ENCODE assay signal across 8 cellular contexts in the genomic region with DNA sequence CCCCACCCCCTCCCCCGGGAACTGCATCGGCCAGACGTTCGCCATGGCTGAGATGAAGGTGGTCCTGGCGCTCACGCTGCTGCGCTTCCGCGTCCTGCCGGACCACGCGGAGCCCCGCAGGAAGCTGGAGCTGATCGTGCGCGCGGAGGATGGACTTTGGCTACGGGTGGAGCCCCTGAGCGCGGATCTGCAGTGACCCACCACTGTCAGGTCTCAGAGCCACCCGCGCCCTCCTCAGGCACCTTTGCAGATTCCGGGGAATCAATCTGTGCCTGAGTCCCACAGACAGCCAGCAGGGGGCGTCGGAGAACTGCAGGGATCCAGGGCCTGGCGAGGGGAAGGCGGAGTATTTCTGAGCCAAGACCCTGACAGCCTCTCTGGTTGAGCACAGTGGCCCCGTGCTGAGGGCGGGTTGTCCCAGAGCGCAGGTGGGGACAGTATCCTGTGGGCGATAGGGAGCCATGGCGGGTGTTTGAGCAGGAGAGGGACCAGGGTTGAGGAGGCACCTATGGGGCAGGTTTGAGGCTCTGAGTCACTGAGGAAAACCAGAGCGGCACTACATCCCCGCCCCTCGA. TPM values are rescaled to one million over a fixed set of nuclear protein-coding genes. Genes with fewer than 3 reads are reported as not detected.
DNase-seq lines count a peak whose midpoint lies in the region; ATAC-seq and TF ChIP-seq lines count a peak whose summit lies in the region.

No MANE protein-coding gene starts in this region.

- POLR2A ChIA-PET in HEK293 (lab: Yijun Ruan, JAX): no interaction called here

- H3K36me3 ChIP-seq in BE2C (no peaks in the 10 kb centered on the region), HEK293 (ENCODE audit: control insufficient read depth in 2 of 2, insufficient read depth in 1 of 2, low read length in 2 of 2) (no peaks in the 10 kb centered on the region)

- H3K36me3 Mint-ChIP-seq in activated T-cell treated with anti-CD3 and anti-CD28 coated beads, Interleukin-2, amount 50 U/mL, for 24 hours (ENCODE audit: low read depth): no peaks in the 10 kb centered on the region
- H3K36me3 Mint-ChIP-seq in nephron progenitor cell (ENCODE audit: low read depth): no peaks in the 10 kb centered on the region

- H3K9me3 ChIP-seq in BE2C (no peaks in the 10 kb centered on the region), HEK293 (ENCODE audit: control insufficient read depth, insufficient read depth, low read depth, low read length) (no peaks in the 10 kb centered on the region)

- H3K4me3 ChIP-seq in BE2C (ENCODE audit: low read depth, low read length) (peak overlapping the region; percentile 19; the same call in 1 of the 2 replicates), HEK293 (ENCODE audit: low read depth, low read length) (peak overlapping the region; percentile 28)

- H3K27me3 Mint-ChIP-seq in activated T-cell treated with anti-CD3 and anti-CD28 coated beads, Interleukin-2, amount 50 U/mL, for 24 hours: peaks cover 28% of the 10 kb centered on the region
- H3K27me3 Mint-ChIP-seq in nephron progenitor cell (ENCODE audit: low read depth, poor library complexity): peaks cover 3% of the 10 kb centered on the region

- H3K4me1 Mint-ChIP-seq in activated T-cell treated with anti-CD3 and anti-CD28 coated beads, Interleukin-2, amount 50 U/mL, for 24 hours (ENCODE audit: low read depth): peaks cover 3% of the 10 kb centered on the region
- no peaks in the 10 kb centered on the region for H3K4me1 Mint-ChIP-seq in nephron progenitor cell

- DNase-seq in BE2C (peak; percentile 89), fibroblast of gingiva (ENCODE audit: low read depth) (peak; percentile 16), nephron progenitor cell (peak; percentile 72)
- DNase-seq in activated T-cell treated with anti-CD3 and anti-CD28 coated beads, Interleukin-2, amount 50 U/mL, for 24 hours: peak; percentile 90
- DNase-seq in stimulated activated naive CD8-positive, alpha-beta T cell treated with anti-CD3 and anti-CD28 coated beads, Interleukin-15, Interleukin-2, amounts not matched to agents 100 U/mL and 50 U/mL, for 24 hours: peak; percentile 92

- no peaks in the 10 kb centered on the region for H3K9me3 Mint-ChIP-seq in activated T-cell treated with anti-CD3 and anti-CD28 coated beads, Interleukin-2, amount 50 U/mL, for 24 hours
- H3K9me3 Mint-ChIP-seq in nephron progenitor cell: peaks cover 75% of the 10 kb centered on the region

- H3K27ac Mint-ChIP-seq in activated T-cell treated with anti-CD3 and anti-CD28 coated beads, Interleukin-2, amount 50 U/mL, for 24 hours: no peak overlapping the region
- no peak overlapping the region for H3K27ac Mint-ChIP-seq in nephron progenitor cell

- TF ChIP-seq CTCF in BE2C (IDR thresholded peaks at IDR 0.05; ENCODE audit: low read depth, low read length) (peak; percentile 93), HEK293 (tag by site-specific recombination; IDR thresholded peaks at IDR 0.05) (peak; percentile 98), nephron progenitor cell (IDR thresholded peaks at IDR 0.05) (peak; percentile 41)

- H3K4me3 Mint-ChIP-seq in activated T-cell treated with anti-CD3 and anti-CD28 coated beads, Interleukin-2, amount 50 U/mL, for 24 hours: peak overlapping the region; percentile 56
- no peak overlapping the region for H3K4me3 Mint-ChIP-seq in nephron progenitor cell

- CTCF ChIA-PET in HEK293 (lab: Yijun Ruan, JAX): interaction anchor here (0.6 to 0.7 kb wide), 5 partner anchors 21 to 298 kb away, joined by 3 to 5 read pairs (median 3); no protein-coding TSS in a partner anchor

- H3K4me1 ChIP-seq in BE2C (no peaks in the 10 kb centered on the region), HEK293 (ENCODE audit: control insufficient read depth, insufficient read depth, low read length) (no peaks in the 10 kb centered on the region)

- H3K27ac ChIP-seq in HEK293 (ENCODE audit: extremely low read depth, low read depth, low read length): no peak overlapping the region

- H3K27me3 ChIP-seq in BE2C: peaks cover 26% of the 10 kb centered on the region

- ATAC-seq in stimulated activated naive CD8-positive, alpha-beta T cell treated with anti-CD3 and anti-CD28 coated beads, Interleukin-15, Interleukin-2, amounts not matched to agents 100 U/mL and 50 U/mL, for 24 hours: peak; percentile 88
- no peak for ATAC-seq in GM18907 (IDR thresholded peaks at IDR 0.05; ENCODE audit: unreplicated experiment)

TF ChIP-seq in HEK293, 187 proteins besides CTCF, POLR2A, EP300 and RAD21 (continues in another document):
- TF ChIP-seq ZNF660 (tag by site-specific recombination; IDR thresholded peaks at IDR 0.05) (peak; percentile 96), SP3 (tag by site-specific recombination; IDR thresholded peaks at IDR 0.05) (0 out of 2 replicates have a peak, but pooled peaks have one; percentile 21), GFI1B (tag by site-specific recombination; IDR thresholded peaks at IDR 0.05) (peak; percentile 85), ZNF600 (tag by site-specific recombination; IDR thresholded peaks at IDR 0.05) (0 out of 2 replicates have a peak, but pooled peaks have one; percentile 11), YY2 (tag by site-specific recombination; IDR thresholded peaks at IDR 0.05) (0 out of 2 replicates have a peak, but pooled peaks have one; percentile 38), ZBTB20 (tag by site-specific recombination; IDR thresholded peaks at IDR 0.05) (peak; percentile 89), ZBTB48 (tag by site-specific recombination; IDR thresholded peaks at IDR 0.05) (peak; percentile 36; the same call in 1 of the 2 replicates), ZNF549 (tag by site-specific recombination; IDR thresholded peaks at IDR 0.05) (no peak), SP7 (tag by site-specific recombination; IDR thresholded peaks at IDR 0.05) (0 out of 2 replicates have a peak, but pooled peaks have one; percentile 21), ZNF654 (tag by site-specific recombination; IDR thresholded peaks at IDR 0.05; ENCODE audit: low read depth) (peak; percentile 88)
- TF ChIP-seq, protein P1, sequence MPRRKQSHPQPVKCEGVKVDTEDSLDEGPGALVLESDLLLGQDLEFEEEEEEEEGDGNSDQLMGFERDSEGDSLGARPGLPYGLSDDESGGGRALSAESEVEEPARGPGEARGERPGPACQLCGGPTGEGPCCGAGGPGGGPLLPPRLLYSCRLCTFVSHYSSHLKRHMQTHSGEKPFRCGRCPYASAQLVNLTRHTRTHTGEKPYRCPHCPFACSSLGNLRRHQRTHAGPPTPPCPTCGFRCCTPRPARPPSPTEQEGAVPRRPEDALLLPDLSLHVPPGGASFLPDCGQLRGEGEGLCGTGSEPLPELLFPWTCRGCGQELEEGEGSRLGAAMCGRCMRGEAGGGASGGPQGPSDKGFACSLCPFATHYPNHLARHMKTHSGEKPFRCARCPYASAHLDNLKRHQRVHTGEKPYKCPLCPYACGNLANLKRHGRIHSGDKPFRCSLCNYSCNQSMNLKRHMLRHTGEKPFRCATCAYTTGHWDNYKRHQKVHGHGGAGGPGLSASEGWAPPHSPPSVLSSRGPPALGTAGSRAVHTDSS (tag by site-specific recombination; IDR thresholded peaks at IDR 0.05): no peak

TF ChIP-seq in PFSK-1, 5 proteins besides CTCF, POLR2A, EP300 and RAD21:
- TF ChIP-seq, protein P2, sequence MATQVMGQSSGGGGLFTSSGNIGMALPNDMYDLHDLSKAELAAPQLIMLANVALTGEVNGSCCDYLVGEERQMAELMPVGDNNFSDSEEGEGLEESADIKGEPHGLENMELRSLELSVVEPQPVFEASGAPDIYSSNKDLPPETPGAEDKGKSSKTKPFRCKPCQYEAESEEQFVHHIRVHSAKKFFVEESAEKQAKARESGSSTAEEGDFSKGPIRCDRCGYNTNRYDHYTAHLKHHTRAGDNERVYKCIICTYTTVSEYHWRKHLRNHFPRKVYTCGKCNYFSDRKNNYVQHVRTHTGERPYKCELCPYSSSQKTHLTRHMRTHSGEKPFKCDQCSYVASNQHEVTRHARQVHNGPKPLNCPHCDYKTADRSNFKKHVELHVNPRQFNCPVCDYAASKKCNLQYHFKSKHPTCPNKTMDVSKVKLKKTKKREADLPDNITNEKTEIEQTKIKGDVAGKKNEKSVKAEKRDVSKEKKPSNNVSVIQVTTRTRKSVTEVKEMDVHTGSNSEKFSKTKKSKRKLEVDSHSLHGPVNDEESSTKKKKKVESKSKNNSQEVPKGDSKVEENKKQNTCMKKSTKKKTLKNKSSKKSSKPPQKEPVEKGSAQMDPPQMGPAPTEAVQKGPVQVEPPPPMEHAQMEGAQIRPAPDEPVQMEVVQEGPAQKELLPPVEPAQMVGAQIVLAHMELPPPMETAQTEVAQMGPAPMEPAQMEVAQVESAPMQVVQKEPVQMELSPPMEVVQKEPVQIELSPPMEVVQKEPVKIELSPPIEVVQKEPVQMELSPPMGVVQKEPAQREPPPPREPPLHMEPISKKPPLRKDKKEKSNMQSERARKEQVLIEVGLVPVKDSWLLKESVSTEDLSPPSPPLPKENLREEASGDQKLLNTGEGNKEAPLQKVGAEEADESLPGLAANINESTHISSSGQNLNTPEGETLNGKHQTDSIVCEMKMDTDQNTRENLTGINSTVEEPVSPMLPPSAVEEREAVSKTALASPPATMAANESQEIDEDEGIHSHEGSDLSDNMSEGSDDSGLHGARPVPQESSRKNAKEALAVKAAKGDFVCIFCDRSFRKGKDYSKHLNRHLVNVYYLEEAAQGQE (IDR thresholded peaks at IDR 0.05; ENCODE audit: insufficient read depth in 1 of 2, low read depth in 2 of 2, low read length in 2 of 2): 0 out of 4 replicates have a peak, but pooled peaks have one; percentile 13 to 42
- peak; percentile 10 for TF ChIP-seq FOXP2 (optimal IDR thresholded peaks at IDR 0.05; ENCODE audit: borderline replicate concordance, extremely low read depth, extremely low read length, insufficient read depth)
- no peak for TF ChIP-seq TAF1 (IDR thresholded peaks at IDR 0.05; ENCODE audit: borderline replicate concordance, insufficient read depth, low read length)

RNA-seq across cellular contexts. Expression of a gene that starts 30.4 kb away (rescaled TPM):
- 5.4 TPM for polyA plus RNA-seq in BE2C (2012; ENCODE audit: insufficient read depth, insufficient read length, low read depth)
- not detected for polyA plus RNA-seq in PFSK-1 (2012; ENCODE audit: insufficient read length, low read depth)

RNA-seq across cellular contexts. Expression of a gene that starts 56.1 kb away (rescaled TPM):
- polyA plus RNA-seq in BE2C (2012; ENCODE audit: insufficient read depth, insufficient read length, low read depth): not detected
- polyA plus RNA-seq in PFSK-1 (2012; ENCODE audit: insufficient read length, low read depth): not detected

Comparison
In these comparisons a context has a peak if more than half of its experiments do, and no peak if none do; other contexts are left out.
1. DNase-seq: peak in every context shown above with its lines; median percentile 92 in stimulated activated naive CD8-positive, alpha-beta T cell treated with anti-CD3 and anti-CD28 coated beads, Interleukin-15, Interleukin-2, amounts not matched to agents 100 U/mL and 50 U/mL, for 24 hours; 90 in activated T-cell treated with anti-CD3 and anti-CD28 coated beads, Interleukin-2, amount 50 U/mL, for 24 hours; 89 in BE2C; 72 in nephron progenitor cell; 16 in fibroblast of gingiva.
2. CTCF ChIP-seq: peak in every context shown above with its lines; median percentile 98 in HEK293; 93 in BE2C; 41 in nephron progenitor cell.